Comparison of ENCODE assay signal across 2 cellular contexts in genomic region chr6:35177139-35177538, GRCh38.
TF ChIP-seq lines count a peak whose summit lies in the region.

No MANE protein-coding gene starts in this region.

TF ChIP-seq in A549, 52 proteins besides CTCF, POLR2A, EP300 and RAD21:
- TF ChIP-seq FOSB (CRISPR knock-in tag; IDR thresholded peaks at IDR 0.05), result no peak
- TF ChIP-seq, protein P1, sequence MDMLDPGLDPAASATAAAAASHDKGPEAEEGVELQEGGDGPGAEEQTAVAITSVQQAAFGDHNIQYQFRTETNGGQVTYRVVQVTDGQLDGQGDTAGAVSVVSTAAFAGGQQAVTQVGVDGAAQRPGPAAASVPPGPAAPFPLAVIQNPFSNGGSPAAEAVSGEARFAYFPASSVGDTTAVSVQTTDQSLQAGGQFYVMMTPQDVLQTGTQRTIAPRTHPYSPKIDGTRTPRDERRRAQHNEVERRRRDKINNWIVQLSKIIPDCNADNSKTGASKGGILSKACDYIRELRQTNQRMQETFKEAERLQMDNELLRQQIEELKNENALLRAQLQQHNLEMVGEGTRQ (IDR thresholded peaks at IDR 0.05), result 0 out of 2 replicates have a peak, but pooled peaks have one; percentile 40

TF ChIP-seq in K562, 482 proteins besides CTCF, POLR2A, EP300 and RAD21 (continues in another document):
- no peak for TF ChIP-seq ZNF134 (CRISPR knock-in tag; conservative IDR thresholded peaks at IDR 0.05)
- TF ChIP-seq POLR2H (tag; IDR thresholded peaks at IDR 0.05; ENCODE audit: low read depth), result no peak
- no peak for TF ChIP-seq NFE2L1 (tag; IDR thresholded peaks at IDR 0.05; ENCODE audit: borderline replicate concordance, low read depth)
- TF ChIP-seq PML (IDR thresholded peaks at IDR 0.05; ENCODE audit: low read length), result no peak
- TF ChIP-seq SMARCE1 (IDR thresholded peaks at IDR 0.05), result no peak
- no peak for TF ChIP-seq SMC3 (conservative IDR thresholded peaks at IDR 0.05; ENCODE audit: insufficient read depth, low read depth, low read length)
- no peak for TF ChIP-seq RBBP5 (IDR thresholded peaks at IDR 0.05; ENCODE audit: borderline replicate concordance, insufficient read depth, low read length, poor library complexity, severe bottlenecking)
- TF ChIP-seq, protein P2, sequence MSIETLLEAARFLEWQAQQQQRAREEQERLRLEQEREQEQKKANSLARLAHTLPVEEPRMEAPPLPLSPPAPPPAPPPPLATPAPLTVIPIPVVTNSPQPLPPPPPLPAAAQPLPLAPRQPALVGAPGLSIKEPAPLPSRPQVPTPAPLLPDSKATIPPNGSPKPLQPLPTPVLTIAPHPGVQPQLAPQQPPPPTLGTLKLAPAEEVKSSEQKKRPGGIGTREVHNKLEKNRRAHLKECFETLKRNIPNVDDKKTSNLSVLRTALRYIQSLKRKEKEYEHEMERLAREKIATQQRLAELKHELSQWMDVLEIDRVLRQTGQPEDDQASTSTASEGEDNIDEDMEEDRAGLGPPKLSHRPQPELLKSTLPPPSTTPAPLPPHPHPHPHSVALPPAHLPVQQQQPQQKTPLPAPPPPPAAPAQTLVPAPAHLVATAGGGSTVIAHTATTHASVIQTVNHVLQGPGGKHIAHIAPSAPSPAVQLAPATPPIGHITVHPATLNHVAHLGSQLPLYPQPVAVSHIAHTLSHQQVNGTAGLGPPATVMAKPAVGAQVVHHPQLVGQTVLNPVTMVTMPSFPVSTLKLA (conservative IDR thresholded peaks at IDR 0.05), result no peak
- TF ChIP-seq ZFX (CRISPR knock-in tag; IDR thresholded peaks at IDR 0.05), result no peak
- TF ChIP-seq TFE3 (CRISPR knock-in tag; IDR thresholded peaks at IDR 0.05), result no peak
- TF ChIP-seq, protein P3, sequence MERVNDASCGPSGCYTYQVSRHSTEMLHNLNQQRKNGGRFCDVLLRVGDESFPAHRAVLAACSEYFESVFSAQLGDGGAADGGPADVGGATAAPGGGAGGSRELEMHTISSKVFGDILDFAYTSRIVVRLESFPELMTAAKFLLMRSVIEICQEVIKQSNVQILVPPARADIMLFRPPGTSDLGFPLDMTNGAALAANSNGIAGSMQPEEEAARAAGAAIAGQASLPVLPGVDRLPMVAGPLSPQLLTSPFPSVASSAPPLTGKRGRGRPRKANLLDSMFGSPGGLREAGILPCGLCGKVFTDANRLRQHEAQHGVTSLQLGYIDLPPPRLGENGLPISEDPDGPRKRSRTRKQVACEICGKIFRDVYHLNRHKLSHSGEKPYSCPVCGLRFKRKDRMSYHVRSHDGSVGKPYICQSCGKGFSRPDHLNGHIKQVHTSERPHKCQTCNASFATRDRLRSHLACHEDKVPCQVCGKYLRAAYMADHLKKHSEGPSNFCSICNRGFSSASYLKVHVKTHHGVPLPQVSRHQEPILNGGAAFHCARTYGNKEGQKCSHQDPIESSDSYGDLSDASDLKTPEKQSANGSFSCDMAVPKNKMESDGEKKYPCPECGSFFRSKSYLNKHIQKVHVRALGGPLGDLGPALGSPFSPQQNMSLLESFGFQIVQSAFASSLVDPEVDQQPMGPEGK (CRISPR knock-in tag; IDR thresholded peaks at IDR 0.05; ENCODE audit: borderline replicate concordance), result no peak
- peak; percentile 91 for TF ChIP-seq NFYB (IDR thresholded peaks at IDR 0.05; ENCODE audit: extremely low read depth, insufficient read length)
- no peak for TF ChIP-seq POLR2AphosphoS2 (IDR thresholded peaks at IDR 0.05; ENCODE audit: low read length)
- no peak for TF ChIP-seq ZBTB8A (IDR thresholded peaks at IDR 0.05; ENCODE audit: partially characterized antibody)
- no peak for TF ChIP-seq ARHGAP35 (IDR thresholded peaks at IDR 0.05; ENCODE audit: partially characterized antibody)
- TF ChIP-seq ATF3 (IDR thresholded peaks at IDR 0.05), result peak; percentile 60
- no peak for TF ChIP-seq ATF3 (CRISPR knock-in tag; conservative IDR thresholded peaks at IDR 0.05)
- TF ChIP-seq HEY1 (CRISPR knock-in tag; IDR thresholded peaks at IDR 0.05; ENCODE audit: borderline replicate concordance), result no peak
- no peak for TF ChIP-seq BRD4 (IDR thresholded peaks at IDR 0.05)
- no peak for TF ChIP-seq MAFK (IDR thresholded peaks at IDR 0.05; ENCODE audit: low read length)
- TF ChIP-seq NCOA1 (IDR thresholded peaks at IDR 0.05; ENCODE audit: low read depth), result no peak
- no peak for TF ChIP-seq MYNN (IDR thresholded peaks at IDR 0.05)
- TF ChIP-seq MYNN (CRISPR knock-in tag; IDR thresholded peaks at IDR 0.05), result no peak
- TF ChIP-seq ZNF778 (CRISPR knock-in tag; IDR thresholded peaks at IDR 0.05), result no peak
- no peak for TF ChIP-seq DPF2 (IDR thresholded peaks at IDR 0.05)
- TF ChIP-seq, protein P4, sequence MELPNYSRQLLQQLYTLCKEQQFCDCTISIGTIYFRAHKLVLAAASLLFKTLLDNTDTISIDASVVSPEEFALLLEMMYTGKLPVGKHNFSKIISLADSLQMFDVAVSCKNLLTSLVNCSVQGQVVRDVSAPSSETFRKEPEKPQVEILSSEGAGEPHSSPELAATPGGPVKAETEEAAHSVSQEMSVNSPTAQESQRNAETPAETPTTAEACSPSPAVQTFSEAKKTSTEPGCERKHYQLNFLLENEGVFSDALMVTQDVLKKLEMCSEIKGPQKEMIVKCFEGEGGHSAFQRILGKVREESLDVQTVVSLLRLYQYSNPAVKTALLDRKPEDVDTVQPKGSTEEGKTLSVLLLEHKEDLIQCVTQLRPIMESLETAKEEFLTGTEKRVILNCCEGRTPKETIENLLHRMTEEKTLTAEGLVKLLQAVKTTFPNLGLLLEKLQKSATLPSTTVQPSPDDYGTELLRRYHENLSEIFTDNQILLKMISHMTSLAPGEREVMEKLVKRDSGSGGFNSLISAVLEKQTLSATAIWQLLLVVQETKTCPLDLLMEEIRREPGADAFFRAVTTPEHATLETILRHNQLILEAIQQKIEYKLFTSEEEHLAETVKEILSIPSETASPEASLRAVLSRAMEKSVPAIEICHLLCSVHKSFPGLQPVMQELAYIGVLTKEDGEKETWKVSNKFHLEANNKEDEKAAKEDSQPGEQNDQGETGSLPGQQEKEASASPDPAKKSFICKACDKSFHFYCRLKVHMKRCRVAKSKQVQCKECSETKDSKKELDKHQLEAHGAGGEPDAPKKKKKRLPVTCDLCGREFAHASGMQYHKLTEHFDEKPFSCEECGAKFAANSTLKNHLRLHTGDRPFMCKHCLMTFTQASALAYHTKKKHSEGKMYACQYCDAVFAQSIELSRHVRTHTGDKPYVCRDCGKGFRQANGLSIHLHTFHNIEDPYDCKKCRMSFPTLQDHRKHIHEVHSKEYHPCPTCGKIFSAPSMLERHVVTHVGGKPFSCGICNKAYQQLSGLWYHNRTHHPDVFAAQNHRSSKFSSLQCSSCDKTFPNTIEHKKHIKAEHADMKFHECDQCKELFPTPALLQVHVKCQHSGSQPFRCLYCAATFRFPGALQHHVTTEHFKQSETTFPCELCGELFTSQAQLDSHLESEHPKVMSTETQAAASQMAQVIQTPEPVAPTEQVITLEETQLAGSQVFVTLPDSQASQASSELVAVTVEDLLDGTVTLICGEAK (IDR thresholded peaks at IDR 0.05), result no peak
- TF ChIP-seq, protein P4 (CRISPR knock-in tag; IDR thresholded peaks at IDR 0.05), result no peak
- no peak for TF ChIP-seq TEAD2 (tag; IDR thresholded peaks at IDR 0.05)
- no peak for TF ChIP-seq NUFIP1 (IDR thresholded peaks at IDR 0.05; ENCODE audit: partially characterized antibody)
- no peak for TF ChIP-seq ZNF354B (CRISPR knock-in tag; IDR thresholded peaks at IDR 0.05)
- no peak for TF ChIP-seq KDM5B (IDR thresholded peaks at IDR 0.05; ENCODE audit: insufficient replicate concordance, low read depth, low read length)
- TF ChIP-seq ZBTB43 (CRISPR knock-in tag; IDR thresholded peaks at IDR 0.05), result no peak
- TF ChIP-seq ZNF316 (IDR thresholded peaks at IDR 0.05), result no peak
- no peak for TF ChIP-seq ZNF707 (CRISPR knock-in tag; conservative IDR thresholded peaks at IDR 0.05)
- no peak for TF ChIP-seq PHB2 (IDR thresholded peaks at IDR 0.05; ENCODE audit: low read depth)
- TF ChIP-seq, protein P5, sequence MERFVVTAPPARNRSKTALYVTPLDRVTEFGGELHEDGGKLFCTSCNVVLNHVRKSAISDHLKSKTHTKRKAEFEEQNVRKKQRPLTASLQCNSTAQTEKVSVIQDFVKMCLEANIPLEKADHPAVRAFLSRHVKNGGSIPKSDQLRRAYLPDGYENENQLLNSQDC (CRISPR knock-in tag; IDR thresholded peaks at IDR 0.05), result no peak
- TF ChIP-seq PRMT5 (CRISPR knock-in tag; IDR thresholded peaks at IDR 0.05), result no peak
- no peak for TF ChIP-seq JUNB (CRISPR knock-in tag; conservative IDR thresholded peaks at IDR 0.05)
- TF ChIP-seq, protein P6, sequence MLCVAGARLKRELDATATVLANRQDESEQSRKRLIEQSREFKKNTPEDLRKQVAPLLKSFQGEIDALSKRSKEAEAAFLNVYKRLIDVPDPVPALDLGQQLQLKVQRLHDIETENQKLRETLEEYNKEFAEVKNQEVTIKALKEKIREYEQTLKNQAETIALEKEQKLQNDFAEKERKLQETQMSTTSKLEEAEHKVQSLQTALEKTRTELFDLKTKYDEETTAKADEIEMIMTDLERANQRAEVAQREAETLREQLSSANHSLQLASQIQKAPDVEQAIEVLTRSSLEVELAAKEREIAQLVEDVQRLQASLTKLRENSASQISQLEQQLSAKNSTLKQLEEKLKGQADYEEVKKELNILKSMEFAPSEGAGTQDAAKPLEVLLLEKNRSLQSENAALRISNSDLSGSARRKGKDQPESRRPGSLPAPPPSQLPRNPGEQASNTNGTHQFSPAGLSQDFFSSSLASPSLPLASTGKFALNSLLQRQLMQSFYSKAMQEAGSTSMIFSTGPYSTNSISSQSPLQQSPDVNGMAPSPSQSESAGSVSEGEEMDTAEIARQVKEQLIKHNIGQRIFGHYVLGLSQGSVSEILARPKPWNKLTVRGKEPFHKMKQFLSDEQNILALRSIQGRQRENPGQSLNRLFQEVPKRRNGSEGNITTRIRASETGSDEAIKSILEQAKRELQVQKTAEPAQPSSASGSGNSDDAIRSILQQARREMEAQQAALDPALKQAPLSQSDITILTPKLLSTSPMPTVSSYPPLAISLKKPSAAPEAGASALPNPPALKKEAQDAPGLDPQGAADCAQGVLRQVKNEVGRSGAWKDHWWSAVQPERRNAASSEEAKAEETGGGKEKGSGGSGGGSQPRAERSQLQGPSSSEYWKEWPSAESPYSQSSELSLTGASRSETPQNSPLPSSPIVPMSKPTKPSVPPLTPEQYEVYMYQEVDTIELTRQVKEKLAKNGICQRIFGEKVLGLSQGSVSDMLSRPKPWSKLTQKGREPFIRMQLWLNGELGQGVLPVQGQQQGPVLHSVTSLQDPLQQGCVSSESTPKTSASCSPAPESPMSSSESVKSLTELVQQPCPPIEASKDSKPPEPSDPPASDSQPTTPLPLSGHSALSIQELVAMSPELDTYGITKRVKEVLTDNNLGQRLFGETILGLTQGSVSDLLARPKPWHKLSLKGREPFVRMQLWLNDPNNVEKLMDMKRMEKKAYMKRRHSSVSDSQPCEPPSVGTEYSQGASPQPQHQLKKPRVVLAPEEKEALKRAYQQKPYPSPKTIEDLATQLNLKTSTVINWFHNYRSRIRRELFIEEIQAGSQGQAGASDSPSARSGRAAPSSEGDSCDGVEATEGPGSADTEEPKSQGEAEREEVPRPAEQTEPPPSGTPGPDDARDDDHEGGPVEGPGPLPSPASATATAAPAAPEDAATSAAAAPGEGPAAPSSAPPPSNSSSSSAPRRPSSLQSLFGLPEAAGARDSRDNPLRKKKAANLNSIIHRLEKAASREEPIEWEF (CRISPR knock-in tag; IDR thresholded peaks at IDR 0.05), result no peak
- TF ChIP-seq ARID1B (IDR thresholded peaks at IDR 0.05), result no peak
